14 cellular contexts compared by ENCODE assay signal in the genomic region with DNA sequence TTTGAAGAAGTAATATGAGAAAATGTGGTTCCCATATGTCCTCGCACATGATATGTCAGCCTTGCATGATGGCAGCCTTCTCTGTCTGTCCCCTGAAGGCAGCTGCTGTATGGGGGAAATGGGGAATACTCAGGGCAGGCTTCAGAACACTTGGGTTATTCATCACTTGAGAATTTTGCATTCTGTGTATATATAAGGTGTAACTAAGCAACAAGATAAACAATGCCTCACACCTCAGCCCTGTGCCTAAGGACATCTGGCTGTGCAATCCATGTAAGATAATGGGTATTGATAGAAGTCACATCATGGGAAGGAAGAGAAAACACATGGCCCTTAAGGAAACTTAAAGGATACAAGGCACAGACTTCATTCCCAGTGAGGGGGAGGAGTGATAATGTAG. TPM values are rescaled to one million over a fixed set of nuclear protein-coding genes. Genes with fewer than 3 reads are reported as not detected.
DNase-seq lines count a peak whose midpoint lies in the region; ATAC-seq and TF ChIP-seq lines count a peak whose summit lies in the region.
"Had no signal": no experiment of that assay in that cellular context is flagged by ENCODE, and none has a peak within 500 bp of the region (broad histone marks: within the 10 kb centered on the region; RNA-seq: fewer than 3 reads in every experiment).

No MANE protein-coding gene starts in this region.

- no peaks in the 10 kb centered on the region for H3K9me3 ChIP-seq in adipocyte (ENCODE audit: control insufficient read depth, low read length)
- H3K9me3 ChIP-seq: thoracic aorta had no signal

- no peaks in the 10 kb centered on the region for H3K9me3 Mint-ChIP-seq in type B pancreatic cell
- H3K9me3 Mint-ChIP-seq: activated CD4-positive, alpha-beta memory T cell treated with anti-CD3 and anti-CD28 coated beads, Interleukin-2, amount 10 ng/mL, durations not matched to agents 7 days and 5 days had no signal

- no peaks in the 10 kb centered on the region for H3K36me3 ChIP-seq in adipocyte (ENCODE audit: control insufficient read depth, insufficient read depth, low read length, severe bottlenecking)
- H3K36me3 ChIP-seq: thoracic aorta had no signal

- H3K36me3 Mint-ChIP-seq in type B pancreatic cell, result peaks cover 5% of the 10 kb centered on the region

- no peaks in the 10 kb centered on the region for H3K27me3 ChIP-seq in adipocyte (replicated peaks; ENCODE audit: control insufficient read depth, insufficient read depth, low read length)

- H3K27ac Mint-ChIP-seq in type B pancreatic cell, result peak overlapping the region; percentile 56
- H3K27ac Mint-ChIP-seq: activated CD4-positive, alpha-beta memory T cell treated with anti-CD3 and anti-CD28 coated beads, Interleukin-2, amount 10 ng/mL, durations not matched to agents 7 days and 5 days had no signal

- peaks cover 22% of the 10 kb centered on the region for H3K4me1 Mint-ChIP-seq in type B pancreatic cell (ENCODE audit: unreplicated experiment)
- H3K4me1 Mint-ChIP-seq: activated CD4-positive, alpha-beta memory T cell treated with anti-CD3 and anti-CD28 coated beads, Interleukin-2, amount 10 ng/mL, durations not matched to agents 7 days and 5 days had no signal

- TF ChIP-seq CTCF in type B pancreatic cell (conservative IDR thresholded peaks at IDR 0.05), result no peak

- no peak overlapping the region for H3K9ac ChIP-seq in adipocyte (ENCODE audit: low read length)

- ATAC-seq in GM21619 (IDR thresholded peaks at IDR 0.05; ENCODE audit: unreplicated experiment), result no peak

- H3K4me3 Mint-ChIP-seq in type B pancreatic cell, result peak overlapping the region; percentile 18
- H3K4me3 Mint-ChIP-seq: activated CD4-positive, alpha-beta memory T cell treated with anti-CD3 and anti-CD28 coated beads, Interleukin-2, amount 10 ng/mL, durations not matched to agents 7 days and 5 days had no signal

- peaks cover 24% of the 10 kb centered on the region for H3K27me3 Mint-ChIP-seq in type B pancreatic cell
- H3K27me3 Mint-ChIP-seq: activated CD4-positive, alpha-beta memory T cell treated with anti-CD3 and anti-CD28 coated beads, Interleukin-2, amount 10 ng/mL, durations not matched to agents 7 days and 5 days had no signal

- DNase-seq in NCI-H2171 treated with DMSO at 0.1 percent for 48 hours (lab: John Stamatoyannopoulos, UW) (peak; percentile 35), NCI-H2171 (lab: John Stamatoyannopoulos, UW) (no peak), adipocyte (ENCODE audit: low read depth) (peak; percentile 19), hepatic stellate cell (ENCODE audit: low spot score) (peak; percentile 5), type B pancreatic cell (ENCODE audit: extremely low spot score, unreplicated experiment) (no peak), NCI-H2029 treated with DMSO at 0.1 percent for 48 hours (lab: John Stamatoyannopoulos, UW) (no peak)
- no peak for DNase-seq in stimulated activated CD8-positive, alpha-beta memory T cell treated with anti-CD3 and anti-CD28 coated beads, Interleukin-4, amount 100 ng/mL, for 48 hours
- DNase-seq: activated CD4-positive, alpha-beta memory T cell treated with anti-CD3 and anti-CD28 coated beads, Interleukin-2, amount 10 ng/mL, durations not matched to agents 7 days and 5 days; activated naive CD4-positive, alpha-beta T cell treated with anti-CD3 and anti-CD28 coated beads, Interleukin-2, amount 50 U/mL, for 16 hours; dermis blood vessel endothelial cell; NCI-H187 treated with DMSO at 0.1 percent for 48 hours; T-helper 9 cell had no signal

- no peak overlapping the region for H3K4me3 ChIP-seq in adipocyte (ENCODE audit: low read length)
- H3K4me3 ChIP-seq: thoracic aorta had no signal

- H3K4me1 ChIP-seq in adipocyte (ENCODE audit: control insufficient read depth, insufficient read depth, low read length), result peaks cover 27% of the 10 kb centered on the region

RNA-seq across cellular contexts. Expression of gene RAB27B, which starts 52.4 kb away (rescaled TPM):
- 9.3 and 9.4 TPM in 2 replicates for total RNA-seq in type B pancreatic cell (ENCODE audit: low replicate concordance)

Comparison
In these comparisons a context has a peak if more than half of its experiments do, and no peak if none do; other contexts are left out.
1. DNase-seq: peak in NCI-H2171 treated with DMSO at 0.1 percent for 48 hours (single experiment), adipocyte (single experiment) and hepatic stellate cell (single experiment); none in NCI-H2171 (single experiment), type B pancreatic cell (single experiment), NCI-H2029 treated with DMSO at 0.1 percent for 48 hours (single experiment) and stimulated activated CD8-positive, alpha-beta memory T cell treated with anti-CD3 and anti-CD28 coated beads, Interleukin-4, amount 100 ng/mL, for 48 hours (single experiment).